In the genomic region with DNA sequence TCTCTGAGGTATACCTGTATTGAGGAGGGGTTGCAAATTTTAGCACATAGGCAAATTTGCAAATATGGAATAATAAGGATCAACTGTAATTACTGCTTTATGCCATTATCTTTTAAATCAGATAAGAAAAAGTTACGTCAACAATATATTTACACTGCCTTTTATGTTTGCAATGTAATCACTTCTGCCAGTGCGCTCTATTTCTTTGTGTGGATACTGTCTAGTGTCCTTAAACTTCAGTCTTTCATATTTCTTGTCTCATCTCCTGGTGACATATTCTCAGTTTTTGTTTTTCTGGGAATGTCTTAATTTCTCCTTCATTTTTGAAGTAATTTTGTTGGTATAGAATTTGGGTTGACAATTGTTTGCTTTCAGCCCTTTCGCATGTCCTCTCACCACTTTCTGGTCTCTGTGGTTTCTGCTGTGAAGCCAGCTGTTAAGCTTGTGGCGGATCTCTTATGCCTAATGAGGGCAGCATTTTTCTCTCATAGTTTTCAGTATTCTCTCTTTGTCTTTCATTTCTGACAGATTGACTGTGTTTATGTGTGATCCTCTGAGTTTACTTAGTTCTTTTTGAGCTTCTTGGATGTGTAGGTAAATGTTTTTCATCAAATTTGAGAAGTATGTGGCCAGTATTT, we compare ENCODE assay signal across 18 cellular contexts. TPM values are rescaled to one million over a fixed set of nuclear protein-coding genes. Genes with fewer than 3 reads are reported as not detected.
DNase-seq lines count a peak whose midpoint lies in the region; ATAC-seq and TF ChIP-seq lines count a peak whose summit lies in the region.
"Had no signal": no experiment of that assay in that cellular context is flagged by ENCODE, and none has a peak within 500 bp of the region (broad histone marks: within the 10 kb centered on the region; RNA-seq: fewer than 3 reads in every experiment).

No MANE protein-coding gene starts in this region.

- H3K9me3 Mint-ChIP-seq in activated naive CD8-positive, alpha-beta T cell treated with anti-CD3 and anti-CD28 coated beads, Interleukin-2, amount 10 ng/mL, durations not matched to agents 7 days and 5 days, result peaks cover 1% of the 10 kb centered on the region
- H3K9me3 Mint-ChIP-seq in activated naive CD8-positive, alpha-beta T cell treated with anti-CD3 and anti-CD28 coated beads, Interleukin-2, amount 50 U/mL, for 24 hours, result peaks cover 17% of the 10 kb centered on the region
- peaks cover 24% of the 10 kb centered on the region for H3K9me3 Mint-ChIP-seq in T-helper 2 cell treated with Interferon-gamma antibody and Interleukin-4, amounts not matched to agents 5 μg/mL and 100 μg/mL, for 36 hours
- peaks cover 2% of the 10 kb centered on the region for H3K9me3 Mint-ChIP-seq in glutamatergic neuron (ENCODE audit: unreplicated experiment)
- peaks cover 2% of the 10 kb centered on the region for H3K9me3 Mint-ChIP-seq in CD4-positive, alpha-beta T cell

- ATAC-seq in activated naive CD8-positive, alpha-beta T cell treated with anti-CD3 and anti-CD28 coated beads, Interleukin-2, amount 10 ng/mL, durations not matched to agents 7 days and 5 days (ENCODE audit: low read depth), result no peak
- no peak for ATAC-seq in activated naive CD8-positive, alpha-beta T cell treated with anti-CD3 and anti-CD28 coated beads, Interleukin-2, amount 50 U/mL, for 24 hours
- ATAC-seq in HG03066 (IDR thresholded peaks at IDR 0.05; ENCODE audit: low read depth, unreplicated experiment) (peak; percentile 60), GM18909 (IDR thresholded peaks at IDR 0.05; ENCODE audit: poor library complexity, unreplicated experiment) (no peak), omental fat pad (ENCODE audit: low FRiP score) (no peak)
- no peak for ATAC-seq in CD4-positive, alpha-beta T cell (ENCODE audit: poor library complexity)
- ATAC-seq: foreskin keratinocyte, K562 had no signal

- H3K4me3 Mint-ChIP-seq in activated naive CD8-positive, alpha-beta T cell treated with anti-CD3 and anti-CD28 coated beads, Interleukin-2, amount 10 ng/mL, durations not matched to agents 7 days and 5 days, result peak overlapping the region; percentile 37
- no peak overlapping the region for H3K4me3 Mint-ChIP-seq in activated naive CD8-positive, alpha-beta T cell treated with anti-CD3 and anti-CD28 coated beads, Interleukin-2, amount 50 U/mL, for 24 hours
- H3K4me3 Mint-ChIP-seq in T-helper 2 cell treated with Interferon-gamma antibody and Interleukin-4, amounts not matched to agents 5 μg/mL and 100 μg/mL, for 36 hours, result no peak overlapping the region
- no peak overlapping the region for H3K4me3 Mint-ChIP-seq in glutamatergic neuron (ENCODE audit: unreplicated experiment)
- no peak overlapping the region for H3K4me3 Mint-ChIP-seq in CD4-positive, alpha-beta T cell
- H3K4me3 Mint-ChIP-seq: activated T-cell treated with anti-CD3 and anti-CD28 coated beads, Interleukin-2, amount 50 U/mL, for 24 hours had no signal

- no peaks in the 10 kb centered on the region for H3K27me3 ChIP-seq in CD4-positive, alpha-beta T cell (ENCODE audit: control insufficient read depth, insufficient read depth, low read length)
- H3K27me3 ChIP-seq: foreskin keratinocyte had no signal

- no peak overlapping the region for H3K27ac Mint-ChIP-seq in activated naive CD8-positive, alpha-beta T cell treated with anti-CD3 and anti-CD28 coated beads, Interleukin-2, amount 10 ng/mL, durations not matched to agents 7 days and 5 days
- no peak overlapping the region for H3K27ac Mint-ChIP-seq in activated naive CD8-positive, alpha-beta T cell treated with anti-CD3 and anti-CD28 coated beads, Interleukin-2, amount 50 U/mL, for 24 hours
- peak overlapping the region; percentile 34 for H3K27ac Mint-ChIP-seq in T-helper 2 cell treated with Interferon-gamma antibody and Interleukin-4, amounts not matched to agents 5 μg/mL and 100 μg/mL, for 36 hours
- no peak overlapping the region for H3K27ac Mint-ChIP-seq in glutamatergic neuron (ENCODE audit: unreplicated experiment)
- H3K27ac Mint-ChIP-seq in CD4-positive, alpha-beta T cell, result no peak overlapping the region
- H3K27ac Mint-ChIP-seq: activated T-cell treated with anti-CD3 and anti-CD28 coated beads, Interleukin-2, amount 50 U/mL, for 24 hours had no signal

- no peak for DNase-seq in activated naive CD8-positive, alpha-beta T cell treated with anti-CD3 and anti-CD28 coated beads, Interleukin-2, amount 10 ng/mL, durations not matched to agents 7 days and 5 days
- no peak for DNase-seq in activated naive CD8-positive, alpha-beta T cell treated with anti-CD3 and anti-CD28 coated beads, Interleukin-2, amount 50 U/mL, for 24 hours
- DNase-seq in T-helper 2 cell treated with Interferon-gamma antibody and Interleukin-4, amounts not matched to agents 5 μg/mL and 100 μg/mL, for 36 hours (ENCODE audit: low spot score), result no peak
- DNase-seq in glutamatergic neuron (no peak), omental fat pad (ENCODE audit: low spot score) (no peak)
- no peak for DNase-seq in CD4-positive, alpha-beta T cell
- DNase-seq: ACHN; activated T-cell treated with anti-CD3 and anti-CD28 coated beads, Interleukin-2, amount 50 U/mL, for 24 hours; aorta; foreskin keratinocyte; midbrain; NCI-H2081 treated with DMSO at 0.1 percent for 48 hours; SK-N-SH; stimulated activated CD8-positive, alpha-beta memory T cell treated with anti-CD3 and anti-CD28 coated beads, Interleukin-4, amount 100 ng/mL, for 48 hours had no signal

- POLR2A ChIA-PET in activated naive CD8-positive, alpha-beta T cell treated with anti-CD3 and anti-CD28 coated beads, Interleukin-2, amount 10 ng/mL, durations not matched to agents 7 days and 5 days (lab: Charles Lee), result no interaction called here
- POLR2A ChIA-PET in CD4-positive, alpha-beta T cell (lab: Charles Lee), result no interaction called here

- H3K9me3 ChIP-seq in CD4-positive, alpha-beta T cell (ENCODE audit: control insufficient read depth, low read length), result peaks cover 6% of the 10 kb centered on the region

- peaks cover 12% of the 10 kb centered on the region for H3K4me1 Mint-ChIP-seq in activated naive CD8-positive, alpha-beta T cell treated with anti-CD3 and anti-CD28 coated beads, Interleukin-2, amount 10 ng/mL, durations not matched to agents 7 days and 5 days
- peaks cover 8% of the 10 kb centered on the region for H3K4me1 Mint-ChIP-seq in activated naive CD8-positive, alpha-beta T cell treated with anti-CD3 and anti-CD28 coated beads, Interleukin-2, amount 50 U/mL, for 24 hours
- H3K4me1 Mint-ChIP-seq in T-helper 2 cell treated with Interferon-gamma antibody and Interleukin-4, amounts not matched to agents 5 μg/mL and 100 μg/mL, for 36 hours (ENCODE audit: low read depth), result peaks cover 10% of the 10 kb centered on the region
- peaks cover 2% of the 10 kb centered on the region for H3K4me1 Mint-ChIP-seq in glutamatergic neuron (ENCODE audit: low read depth, unreplicated experiment)
- H3K4me1 Mint-ChIP-seq in CD4-positive, alpha-beta T cell (ENCODE audit: low read depth), result peaks cover 19% of the 10 kb centered on the region

- no peaks in the 10 kb centered on the region for H3K27me3 Mint-ChIP-seq in activated naive CD8-positive, alpha-beta T cell treated with anti-CD3 and anti-CD28 coated beads, Interleukin-2, amount 10 ng/mL, durations not matched to agents 7 days and 5 days
- no peaks in the 10 kb centered on the region for H3K27me3 Mint-ChIP-seq in activated naive CD8-positive, alpha-beta T cell treated with anti-CD3 and anti-CD28 coated beads, Interleukin-2, amount 50 U/mL, for 24 hours
- H3K27me3 Mint-ChIP-seq in T-helper 2 cell treated with Interferon-gamma antibody and Interleukin-4, amounts not matched to agents 5 μg/mL and 100 μg/mL, for 36 hours (ENCODE audit: low read depth), result no peaks in the 10 kb centered on the region
- H3K27me3 Mint-ChIP-seq in glutamatergic neuron (ENCODE audit: unreplicated experiment), result no peaks in the 10 kb centered on the region
- H3K27me3 Mint-ChIP-seq in CD4-positive, alpha-beta T cell, result no peaks in the 10 kb centered on the region
- H3K27me3 Mint-ChIP-seq: activated T-cell treated with anti-CD3 and anti-CD28 coated beads, Interleukin-2, amount 50 U/mL, for 24 hours had no signal

- intact Hi-C loops in CD4-positive, alpha-beta T cell (cut with DNase I, micrococcal nuclease), result no loop called here

- no peak overlapping the region for H3K27ac ChIP-seq in CD4-positive, alpha-beta T cell (ENCODE audit: low read depth, low read length)
- H3K27ac ChIP-seq: foreskin keratinocyte had no signal

- TF ChIP-seq CTCF in glutamatergic neuron (IDR thresholded peaks at IDR 0.05; ENCODE audit: partially characterized antibody, unreplicated experiment), result no peak
- TF ChIP-seq CTCF in omental fat pad (IDR thresholded peaks at IDR 0.05), result no peak
- TF ChIP-seq CTCF in CD4-positive, alpha-beta T cell (IDR thresholded peaks at IDR 0.05), result no peak

- CTCF ChIA-PET in CD4-positive, alpha-beta T cell (lab: Charles Lee), result no interaction called here

- H3K36me3 Mint-ChIP-seq in activated naive CD8-positive, alpha-beta T cell treated with anti-CD3 and anti-CD28 coated beads, Interleukin-2, amount 10 ng/mL, durations not matched to agents 7 days and 5 days, result peaks cover 55% of the 10 kb centered on the region
- H3K36me3 Mint-ChIP-seq in activated naive CD8-positive, alpha-beta T cell treated with anti-CD3 and anti-CD28 coated beads, Interleukin-2, amount 50 U/mL, for 24 hours (ENCODE audit: low read depth), result peaks cover 55% of the 10 kb centered on the region
- peaks cover 51% of the 10 kb centered on the region for H3K36me3 Mint-ChIP-seq in T-helper 2 cell treated with Interferon-gamma antibody and Interleukin-4, amounts not matched to agents 5 μg/mL and 100 μg/mL, for 36 hours (ENCODE audit: low read depth)
- H3K36me3 Mint-ChIP-seq in glutamatergic neuron (ENCODE audit: unreplicated experiment), result peaks cover 18% of the 10 kb centered on the region
- H3K36me3 Mint-ChIP-seq in CD4-positive, alpha-beta T cell (ENCODE audit: low read depth), result peaks cover 91% of the 10 kb centered on the region

RNA-seq across cellular contexts. Expression of a gene that starts 37.6 kb away (rescaled TPM):
- total RNA-seq in activated naive CD8-positive, alpha-beta T cell treated with anti-CD3 and anti-CD28 coated beads, Interleukin-2, amount 10 ng/mL, durations not matched to agents 7 days and 5 days, result under 1 TPM in 1 of 2 experiments, not detected in 1; 0.09 TPM
- not detected for total RNA-seq in glutamatergic neuron (ENCODE audit: unreplicated experiment)
- 1 to 10 TPM in 1 of 4 donors, under 1 TPM in 3; 0.24 to 1.2 (median 0.58) TPM for total RNA-seq in omental fat pad
- total RNA-seq in CD4-positive, alpha-beta T cell, result under 1 TPM in 1 of 2 experiments, not detected in 1; 0.08 TPM
- total RNA-seq: aorta, dermis microvascular lymphatic vessel endothelial cell had no signal

RNA-seq across cellular contexts. Expression of a gene that starts 40.8 kb away (rescaled TPM):
- 10 to 100 TPM; 66.3 to 70.0 TPM for total RNA-seq in activated naive CD8-positive, alpha-beta T cell treated with anti-CD3 and anti-CD28 coated beads, Interleukin-2, amount 10 ng/mL, durations not matched to agents 7 days and 5 days
- 57.3 TPM for total RNA-seq in glutamatergic neuron (ENCODE audit: unreplicated experiment)
- total RNA-seq in omental fat pad, result 10 to 100 TPM; 50.8 to 80.9 (median 53.9) TPM
- total RNA-seq in CD4-positive, alpha-beta T cell, result 10 to 100 TPM; 77.2 to 81.0 TPM
